In genomic region chr1:234612352-234613127, GRCh38 we compare ENCODE assay signal across 8 cellular contexts. TPM values are rescaled to one million over a fixed set of nuclear protein-coding genes. Genes with fewer than 3 reads are reported as not detected.
DNase-seq lines count a peak whose midpoint lies in the region; ATAC-seq, FAIRE-seq and TF ChIP-seq lines count a peak whose summit lies in the region.

No MANE protein-coding gene starts in this region.

- H3K36me3 ChIP-seq in ES-I3 (ENCODE audit: insufficient read depth, low read length): peaks cover 3% of the 10 kb centered on the region; the same call in 1 of the 2 replicates
- H3K36me3 ChIP-seq in HAP-1 (replicated peaks): peaks cover 11% of the 10 kb centered on the region
- peaks cover 17% of the 10 kb centered on the region for H3K36me3 ChIP-seq in SJSA1
- peaks cover 0 to 8% (median 0%) of the 10 kb centered on the region in 3 donors for H3K36me3 ChIP-seq in pancreas

- H3K27ac Mint-ChIP-seq in activated naive CD4-positive, alpha-beta T cell treated with anti-CD3 and anti-CD28 coated beads, Interleukin-2, amount 50 U/mL, for 24 hours: peak overlapping the region; percentile 98

- WGBS in pancreas, 2 donors: 1 to 2% methylated on average over 20 of the region's 20 CpGs

- DNase-seq in HAP-1 (ENCODE audit: low spot score in 2 of 2) (peak; percentile 95 to 96), NAMALWA (ENCODE audit: low spot score) (peak; percentile 96), SJSA1 (ENCODE audit: low read depth in 1 of 2, low spot score in 2 of 2) (peak; percentile 96 to 97), globus pallidus (ENCODE audit: low spot score) (peak; percentile 97), pancreas (peak; percentile 84 to 95 (median 93)), urothelium cell line (ENCODE audit: low spot score) (peak; percentile 89)

- H3K4me3 ChIP-seq in HAP-1 (peak overlapping the region; percentile 4), SJSA1 (no peak overlapping the region), pancreas (peak overlapping the region in 2 of 4 donors; percentile 27 to 52)

- H3K4me1 ChIP-seq in ES-I3 (ENCODE audit: insufficient read depth, low read length) (peaks cover 39% of the 10 kb centered on the region), HAP-1 (peaks cover 33% of the 10 kb centered on the region), SJSA1 (replicated peaks) (peaks cover 78% of the 10 kb centered on the region), pancreas (peaks cover 38 to 52% (median 52%) of the 10 kb centered on the region in 3 donors)

- H3K9me3 ChIP-seq in ES-I3 (ENCODE audit: control insufficient read depth, insufficient read depth, low read length) (no peaks in the 10 kb centered on the region), HAP-1 (no peaks in the 10 kb centered on the region), SJSA1 (replicated peaks) (no peaks in the 10 kb centered on the region), pancreas (no peaks in the 10 kb centered on the region)

- H3K27me3 Mint-ChIP-seq in activated naive CD4-positive, alpha-beta T cell treated with anti-CD3 and anti-CD28 coated beads, Interleukin-2, amount 50 U/mL, for 24 hours: no peaks in the 10 kb centered on the region

- peak overlapping the region; percentile 85 for H3K9ac ChIP-seq in ES-I3 (ENCODE audit: low read depth, low read length)

- peak overlapping the region; percentile 95 for H3K27ac ChIP-seq in SJSA1
- H3K27ac ChIP-seq in pancreas: peak overlapping the region; percentile 99 to 100 (median 100)

- H3K36me3 Mint-ChIP-seq in activated naive CD4-positive, alpha-beta T cell treated with anti-CD3 and anti-CD28 coated beads, Interleukin-2, amount 50 U/mL, for 24 hours: peaks cover 3% of the 10 kb centered on the region

- peak overlapping the region; percentile 88 for H3K4me3 Mint-ChIP-seq in activated naive CD4-positive, alpha-beta T cell treated with anti-CD3 and anti-CD28 coated beads, Interleukin-2, amount 50 U/mL, for 24 hours

- FAIRE-seq in pancreas (lab: Jason Lieb, UNC) (peak; percentile 34), urothelium cell line (lab: Jason Lieb, UNC) (peak; percentile 58)

- ATAC-seq in pancreas: peak; percentile 41 to 66 (median 51)

- in situ Hi-C loops in HAP-1 (cut with MboI; ENCODE audit: low sequenced_read_pairs): loop anchor here (5.0 kb wide), 1 partner anchor 375 kb away; no protein-coding TSS in a partner anchor

- intact Hi-C loops in pancreas (cut with DNase I): loop anchor here in 1 of 3 donors (5.0 kb wide), 1 partner anchor 350 kb away; no protein-coding TSS in a partner anchor

- no peak for TF ChIP-seq CTCF in pancreas (IDR thresholded peaks at IDR 0.05)

- peaks cover 47% of the 10 kb centered on the region for H3K4me1 Mint-ChIP-seq in activated naive CD4-positive, alpha-beta T cell treated with anti-CD3 and anti-CD28 coated beads, Interleukin-2, amount 50 U/mL, for 24 hours

- H3K9me3 Mint-ChIP-seq in activated naive CD4-positive, alpha-beta T cell treated with anti-CD3 and anti-CD28 coated beads, Interleukin-2, amount 50 U/mL, for 24 hours: no peaks in the 10 kb centered on the region

- H3K27me3 ChIP-seq in HAP-1 (ENCODE audit: low read depth) (no peaks in the 10 kb centered on the region), SJSA1 (replicated peaks) (no peaks in the 10 kb centered on the region), pancreas (no peaks in the 10 kb centered on the region)

RNA-seq across cellular contexts. Expression of gene IRF2BP2, which starts 2.6 kb away (rescaled TPM):
- total RNA-seq in SJSA1 (2014; rRNA removed; shearing (Covaris generic)): 42.1 and 60.8 TPM in 2 replicates
- 10 to 100 TPM; 47.0 to 95.6 (median 55.0) TPM for total RNA-seq in pancreas
- polyA plus RNA-seq in pancreas: 10 to 100 TPM; 57.2 to 93.6 TPM
